In the genomic region with DNA sequence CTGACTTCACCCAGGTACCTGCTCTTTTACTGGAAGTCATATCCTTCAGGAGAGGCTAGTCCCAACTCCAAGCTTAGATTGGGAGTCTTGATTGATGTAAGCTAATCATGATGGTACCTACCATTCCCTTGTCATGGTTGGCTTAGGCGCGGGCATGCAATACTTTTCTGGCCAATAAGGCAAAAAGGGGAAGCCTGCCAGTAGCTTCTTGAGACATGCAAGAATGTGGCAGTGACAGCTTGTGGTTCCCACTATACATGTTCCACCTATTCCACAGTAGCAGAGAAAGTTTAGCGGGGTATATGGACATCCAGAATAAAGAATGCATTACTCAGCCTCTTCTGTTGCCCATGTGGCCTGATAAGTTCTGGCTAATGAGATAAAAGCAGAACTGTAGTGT, we compare ENCODE assay signal across 20 cellular contexts.
"Had no signal": no experiment of that assay in that cellular context is flagged by ENCODE, and none has a peak within 500 bp of the region (broad histone marks: within the 10 kb centered on the region; RNA-seq: fewer than 3 reads in every experiment).

No MANE protein-coding gene starts in this region.

- H3K27me3 ChIP-seq: left lung, right atrium auricular region, sigmoid colon, testis, tibial nerve, upper lobe of right lung had no signal

- DNase-seq: effector memory CD8-positive, alpha-beta T cell; esophagus squamous epithelium; foreskin fibroblast; glutamatergic neuron; islet precursor cell; left lung; lower lobe of right lung; natural killer cell; posterior cingulate gyrus; sigmoid colon; stimulated activated CD4-positive, alpha-beta T cell treated with anti-CD3 and anti-CD28 coated beads, Interleukin-2, amount 100 ng/mL, for 24 hours; stimulated activated CD4-positive, alpha-beta T cell treated with anti-CD3 and anti-CD28 coated beads, Interleukin-4, amount 100 ng/mL, for 4 hours; stimulated activated naive B cell treated with anti-CD40 and anti-IgM and Interleukin-4, amounts not matched to agents 10 μg/mL and 1 μg/mL and 100 μg/mL, for 72 hours; stimulated activated naive CD8-positive, alpha-beta T cell treated with anti-CD3 and anti-CD28 coated beads, Interleukin-15, amount 100 ng/mL, for 72 hours; testis; upper lobe of right lung had no signal

- H3K9me3 ChIP-seq: esophagus squamous epithelium, gastroesophageal sphincter, left lung, lower lobe of right lung, right atrium auricular region, sigmoid colon, testis, tibial nerve, upper lobe of right lung had no signal

- H3K4me1 ChIP-seq: esophagus squamous epithelium, gastroesophageal sphincter, left lung, lower lobe of right lung, right atrium auricular region, sigmoid colon, testis, tibial nerve, upper lobe of right lung had no signal

- H3K36me3 ChIP-seq: esophagus squamous epithelium, gastroesophageal sphincter, left lung, lower lobe of right lung, right atrium auricular region, sigmoid colon, tibial nerve, upper lobe of right lung had no signal

- H3K27ac ChIP-seq: esophagus squamous epithelium, gastroesophageal sphincter, left lung, lower lobe of right lung, right atrium auricular region, sigmoid colon, skin epidermis, testis, tibial nerve, upper lobe of right lung had no signal

- ATAC-seq: effector memory CD8-positive, alpha-beta T cell; gastroesophageal sphincter; left lung; lower lobe of right lung; natural killer cell; stimulated activated naive B cell treated with anti-CD40 and anti-IgM and Interleukin-4, amounts not matched to agents 10 μg/mL and 1 μg/mL and 100 μg/mL, for 72 hours; stimulated activated naive CD8-positive, alpha-beta T cell treated with anti-CD3 and anti-CD28 coated beads, Interleukin-15, amount 100 ng/mL, for 72 hours; upper lobe of right lung had no signal

- H3K4me3 ChIP-seq: esophagus squamous epithelium, gastroesophageal sphincter, left lung, lower lobe of right lung, right atrium auricular region, sigmoid colon, skin epidermis, testis, tibial nerve, upper lobe of right lung had no signal
